ENCODE assay signal across 37 cellular contexts in the genomic region with DNA sequence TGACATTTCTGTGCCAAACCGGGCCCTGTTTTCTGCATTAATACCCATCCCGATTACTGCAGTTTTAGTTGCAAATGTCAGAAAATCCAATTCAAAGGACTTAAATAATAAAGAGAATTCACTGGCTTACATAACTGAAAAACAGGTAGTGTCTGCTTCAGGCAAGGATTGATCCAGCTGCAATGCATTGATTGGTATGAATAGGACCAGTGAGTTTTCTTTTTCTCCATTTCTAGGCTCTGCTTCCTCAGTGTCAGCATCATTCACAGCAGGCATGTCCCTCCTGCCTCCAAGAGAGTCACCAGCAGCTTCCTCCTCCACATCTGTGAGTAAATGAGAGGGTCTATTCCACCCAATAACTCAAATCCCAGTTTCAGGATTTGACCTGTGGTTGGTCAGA. TPM values are rescaled to one million over a fixed set of nuclear protein-coding genes. Genes with fewer than 3 reads are reported as not detected.
"Had no signal": no experiment of that assay in that cellular context is flagged by ENCODE, and none has a peak within 500 bp of the region (broad histone marks: within the 10 kb centered on the region; RNA-seq: fewer than 3 reads in every experiment).

No MANE protein-coding gene starts in this region.

- H3K36me3 ChIP-seq: MG63 had no signal

- H3K4me3 ChIP-seq: MG63 had no signal

- H3K27me3 ChIP-seq: MG63 had no signal

- DNase-seq: Karpas-422, Kasumi-1, MM.1S, MV-4-11, NCI-H1048, NCI-H1092, NCI-H1092 treated with DMSO at 0.1 percent for 48 hours, NCI-H1105, NCI-H1105 treated with DMSO at 0.1 percent for 48 hours, NCI-H1417, NCI-H1417 treated with DMSO at 0.1 percent for 48 hours, NCI-H1436, NCI-H1436 treated with DMSO at 0.1 percent for 48 hours, NCI-H146, NCI-H1694, NCI-H1694 treated with DMSO at 0.1 percent for 48 hours, NCI-H187, NCI-H187 treated with DMSO at 0.1 percent for 48 hours, NCI-H1930, NCI-H2029, NCI-H2029 treated with DMSO at 0.1 percent for 48 hours, NCI-H2081, NCI-H2081 treated with DMSO at 0.1 percent for 48 hours, NCI-H2107, NCI-H2171, NCI-H2171 treated with DMSO at 0.1 percent for 48 hours, NCI-H2227 treated with DMSO at 0.1 percent for 48 hours, NCI-H226, NCI-H345, NCI-H446, NCI-H446 treated with DMSO at 0.1 percent for 48 hours, NCI-H510A, NCI-H510A treated with DMSO at 0.1 percent for 48 hours, NCI-H524 treated with DMSO at 0.1 percent for 48 hours had no signal

- H3K9me3 ChIP-seq: MG63 had no signal

RNA-seq across cellular contexts. Expression of gene ACTL8, which starts 33.7 kb away (rescaled TPM):
- total RNA-seq: LHCN-M2, NCI-H460 had no signal
